In genomic region chrX:53421125-53421524, GRCh38 we compare ENCODE assay signal across 10 cellular contexts. TPM values are rescaled to one million over a fixed set of nuclear protein-coding genes. Genes with fewer than 3 reads are reported as not detected.
DNase-seq lines count a peak whose midpoint lies in the region; ATAC-seq, FAIRE-seq and TF ChIP-seq lines count a peak whose summit lies in the region.
"Had no signal": no experiment of that assay in that cellular context is flagged by ENCODE, and none has a peak within 500 bp of the region (broad histone marks: within the 10 kb centered on the region; RNA-seq: fewer than 3 reads in every experiment).

No MANE protein-coding gene starts in this region.

- ATAC-seq in HG02588 (IDR thresholded peaks at IDR 0.05; ENCODE audit: unreplicated experiment), result no peak

- peak overlapping the region; percentile 98 for H3K27ac ChIP-seq in HL-60 (replicated peaks)

- TF ChIP-seq CTCF in AG10803 (conservative IDR thresholded peaks at IDR 0.05; ENCODE audit: low read length) (no peak), HL-60 (IDR thresholded peaks at IDR 0.05; ENCODE audit: insufficient read depth, low read length) (no peak), brain (conservative IDR thresholded peaks at IDR 0.05) (no peak), mesothelial cell of epicardium (IDR thresholded peaks at IDR 0.05; ENCODE audit: unreplicated experiment) (no peak)

- DNase-seq in AG10803 (ENCODE audit: low read depth), result no peak
- DNase-seq in HL-60 (ENCODE audit: low read depth in 1 of 2, low spot score in 1 of 2), result no peak
- no peak for DNase-seq in mesothelial cell of epicardium (ENCODE audit: low spot score in 2 of 2, unreplicated experiment in 2 of 2)
- no peak for DNase-seq in activated CD4-positive, CD25-positive, alpha-beta regulatory T cell treated with anti-CD3 and anti-CD28 coated beads, Interleukin-2, amount 50 U/mL, for 72 hours
- no peak for DNase-seq in GM12892 (ENCODE audit: insufficient read length)
- DNase-seq in T1000 (lab: John Stamatoyannopoulos, UW), result no peak

- H3K4me3 ChIP-seq in AG10803 (ENCODE audit: low read length) (peak overlapping the region; percentile 74), HL-60 (replicated peaks; ENCODE audit: insufficient read depth, low read length) (peak overlapping the region; percentile 57)

- H3K27me3 Mint-ChIP-seq in brain, result peaks cover 4% of the 10 kb centered on the region
- H3K27me3 Mint-ChIP-seq in mesothelial cell of epicardium (ENCODE audit: low read depth), result no peaks in the 10 kb centered on the region

- H3K27ac Mint-ChIP-seq in brain (peak overlapping the region in 4 of 5 experiments; percentile 96 to 97 (median 96)), mesothelial cell of epicardium (peak overlapping the region; percentile 100)

- H3K9me3 Mint-ChIP-seq in brain, result peaks cover 0 to 8% (median 2%) of the 10 kb centered on the region in 5 experiments
- peaks cover 15% of the 10 kb centered on the region for H3K9me3 Mint-ChIP-seq in mesothelial cell of epicardium

- FAIRE-seq in GM12892 (lab: Jason Lieb, UNC), result no peak
- FAIRE-seq: GM18507 had no signal

- H3K36me3 Mint-ChIP-seq in brain (peaks cover 4% of the 10 kb centered on the region), mesothelial cell of epicardium (peaks cover 5% of the 10 kb centered on the region)

- H3K4me1 Mint-ChIP-seq in brain (peaks cover 19% of the 10 kb centered on the region), mesothelial cell of epicardium (peaks cover 14% of the 10 kb centered on the region)

- no peaks in the 10 kb centered on the region for H3K27me3 ChIP-seq in HL-60 (ENCODE audit: insufficient read depth, poor library complexity, severe bottlenecking)
- H3K27me3 ChIP-seq: neutrophil had no signal

- no peak; the same call in 1 of the 2 replicates for TF ChIP-seq POLR2A in GM12892 (IDR thresholded peaks at IDR 0.05; ENCODE audit: low read depth, low read length)

- H3K4me3 Mint-ChIP-seq in brain, result peak overlapping the region; percentile 94 to 100 (median 97)
- H3K4me3 Mint-ChIP-seq in mesothelial cell of epicardium, result peak overlapping the region; percentile 100

RNA-seq across cellular contexts. Expression of gene SMC1A, which starts 1.3 kb away (rescaled TPM):
- polyA plus RNA-seq in brain (ENCODE audit: insufficient read depth, low read depth, low replicate concordance), result 98.5 TPM
- total RNA-seq in mesothelial cell of epicardium, result 58.2 to 66.2 TPM (median 65.1 TPM) in 3 replicates
- polyA plus RNA-seq in GM12892 (2012; ENCODE audit: missing spikeins), result 60.2 TPM

RNA-seq across cellular contexts. Expression of gene RIBC1, which starts 1.5 kb away (rescaled TPM):
- polyA plus RNA-seq in brain (ENCODE audit: insufficient read depth, low read depth, low replicate concordance), result 4.4 TPM
- 1.2 to 2.0 TPM (median 1.7 TPM) in 3 replicates for total RNA-seq in mesothelial cell of epicardium
- 0.70 TPM for polyA plus RNA-seq in GM12892 (2012; ENCODE audit: missing spikeins)

RNA-seq across cellular contexts. Expression of gene HSD17B10, which starts 13.0 kb away (rescaled TPM):
- polyA plus RNA-seq in brain (ENCODE audit: insufficient read depth, low read depth, low replicate concordance), result 180 TPM
- 65.8 to 70.1 TPM (median 68.6 TPM) in 3 replicates for total RNA-seq in mesothelial cell of epicardium
- polyA plus RNA-seq in GM12892 (2012; ENCODE audit: missing spikeins), result 97.8 TPM
